In genomic region chr9:127083133-127083532, GRCh38 we compare ENCODE assay signal across 22 cellular contexts. TPM values are rescaled to one million over a fixed set of nuclear protein-coding genes. Genes with fewer than 3 reads are reported as not detected.
DNase-seq lines count a peak whose midpoint lies in the region; ATAC-seq and TF ChIP-seq lines count a peak whose summit lies in the region.
"Had no signal": no experiment of that assay in that cellular context is flagged by ENCODE, and none has a peak within 500 bp of the region (broad histone marks: within the 10 kb centered on the region; RNA-seq: fewer than 3 reads in every experiment).

No MANE protein-coding gene starts in this region.

- no peaks in the 10 kb centered on the region for H3K36me3 Mint-ChIP-seq in CD4-positive, alpha-beta T cell (ENCODE audit: low read depth)
- peaks cover 4% of the 10 kb centered on the region; the same call in 1 of the 2 replicates for H3K36me3 Mint-ChIP-seq in WTC11

- H3K4me3 Mint-ChIP-seq in CD4-positive, alpha-beta T cell: no peak overlapping the region
- no peak overlapping the region for H3K4me3 Mint-ChIP-seq in WTC11
- H3K4me3 Mint-ChIP-seq: CD8-positive, alpha-beta T cell; GM23338 had no signal

- ATAC-seq in Right ventricle myocardium superior (ENCODE audit: poor library complexity): peak; percentile 76
- no peak for ATAC-seq in left lobe of liver
- no peak for ATAC-seq in GM21529 (IDR thresholded peaks at IDR 0.05; ENCODE audit: unreplicated experiment)
- no peak for ATAC-seq in CD4-positive, alpha-beta T cell (ENCODE audit: poor library complexity)
- no peak for ATAC-seq in WTC11
- ATAC-seq: A549; CD8-positive, alpha-beta T cell; GM23338; SK-N-SH treated with all-trans-retinoic acid at 6 μM for 48 hours had no signal

- H3K36me3 ChIP-seq in right atrium auricular region: peaks cover 10% of the 10 kb centered on the region

- DNase-seq in Right ventricle myocardium superior (no peak), right atrium auricular region (ENCODE audit: low spot score) (no peak), cerebellar cortex (ENCODE audit: low spot score) (peak; percentile 92), left lobe of liver (ENCODE audit: low spot score) (peak; percentile 18), WTC11 (ENCODE audit: low spot score) (no peak), DMS53 treated with DMSO at 0.1 percent for 48 hours (lab: John Stamatoyannopoulos, UW; ENCODE audit: unreplicated experiment) (no peak)
- DNase-seq in CD4-positive, alpha-beta T cell: no peak
- DNase-seq: CD8-positive, alpha-beta T cell; DND-41; HCEC 1CT; MM.1S; NCI-H1092 treated with DMSO at 0.1 percent for 48 hours; NCI-H146; NCI-H2081 treated with DMSO at 0.1 percent for 48 hours; NCI-H510A treated with DMSO at 0.1 percent for 48 hours; NCI-H82; SIG-M5 had no signal

- H3K4me1 Mint-ChIP-seq in CD4-positive, alpha-beta T cell (ENCODE audit: low read depth): peaks cover 7% of the 10 kb centered on the region
- peaks cover 4% of the 10 kb centered on the region for H3K4me1 Mint-ChIP-seq in WTC11

- POLR2A ChIA-PET in CD4-positive, alpha-beta T cell (lab: Charles Lee): interaction anchor here (0.6 kb wide), 1 partner anchor 622 kb away, joined by 3 read pairs; no protein-coding TSS in a partner anchor
- POLR2A ChIA-PET in WTC11 (lab: Charles Lee): no interaction called here

- no peak overlapping the region for H3K27ac Mint-ChIP-seq in CD4-positive, alpha-beta T cell
- H3K27ac Mint-ChIP-seq in WTC11: no peak overlapping the region
- H3K27ac Mint-ChIP-seq: CD8-positive, alpha-beta T cell; GM23338 had no signal

- H3K27me3 ChIP-seq in right atrium auricular region: no peaks in the 10 kb centered on the region
- H3K27me3 ChIP-seq in CD4-positive, alpha-beta T cell (ENCODE audit: control insufficient read depth, insufficient read depth, low read length): no peaks in the 10 kb centered on the region
- H3K27me3 ChIP-seq: BLaER1 had no signal

- no peaks in the 10 kb centered on the region for H3K9me3 Mint-ChIP-seq in CD4-positive, alpha-beta T cell
- H3K9me3 Mint-ChIP-seq in WTC11: peaks cover 5% of the 10 kb centered on the region
- H3K9me3 Mint-ChIP-seq: CD8-positive, alpha-beta T cell; GM23338 had no signal

- peaks cover 17% of the 10 kb centered on the region for H3K27me3 Mint-ChIP-seq in CD4-positive, alpha-beta T cell
- no peaks in the 10 kb centered on the region for H3K27me3 Mint-ChIP-seq in WTC11 (ENCODE audit: low read depth)

- H3K4me1 ChIP-seq in right atrium auricular region: peaks cover 0 to 22% of the 10 kb centered on the region in 2 donors
- H3K4me1 ChIP-seq: A549, BLaER1 had no signal

- TF ChIP-seq CTCF in right atrium auricular region (IDR thresholded peaks at IDR 0.05) (no peak), WTC11 (IDR thresholded peaks at IDR 0.05) (no peak)
- TF ChIP-seq CTCF in CD4-positive, alpha-beta T cell (IDR thresholded peaks at IDR 0.05): no peak

- no peak overlapping the region for H3K27ac ChIP-seq in right atrium auricular region
- no peak overlapping the region for H3K27ac ChIP-seq in CD4-positive, alpha-beta T cell (ENCODE audit: low read depth, low read length)
- H3K27ac ChIP-seq: A549, BLaER1 had no signal

- H3K9me3 ChIP-seq in right atrium auricular region: no peaks in the 10 kb centered on the region
- no peaks in the 10 kb centered on the region for H3K9me3 ChIP-seq in CD4-positive, alpha-beta T cell (ENCODE audit: control insufficient read depth, low read length)
- H3K9me3 ChIP-seq: A549, BLaER1 had no signal

- intact Hi-C loops in Right ventricle myocardium superior (cut with DNase I): no loop called here
- intact Hi-C loops in CD4-positive, alpha-beta T cell (cut with DNase I, micrococcal nuclease): no loop called here

- no peak overlapping the region for H3K4me3 ChIP-seq in right atrium auricular region
- H3K4me3 ChIP-seq: A549, BLaER1, GM23338 had no signal

- CTCF ChIA-PET in CD4-positive, alpha-beta T cell (lab: Charles Lee): no interaction called here
- CTCF ChIA-PET in WTC11 (lab: Charles Lee): no interaction called here

TF ChIP-seq in WTC11, 78 proteins besides CTCF, POLR2A, EP300 and RAD21 (continues in another document):
- no peak for TF ChIP-seq ZNF512 (CRISPR knock-in tag; IDR thresholded peaks at IDR 0.05; ENCODE audit: borderline replicate concordance)
- no peak for TF ChIP-seq FOXK1 (CRISPR knock-in tag; IDR thresholded peaks at IDR 0.05)
- TF ChIP-seq ZNF532 (CRISPR knock-in tag; IDR thresholded peaks at IDR 0.05; ENCODE audit: borderline replicate concordance): no peak
- TF ChIP-seq PRRX2 (CRISPR knock-in tag; IDR thresholded peaks at IDR 0.05): no peak
- no peak for TF ChIP-seq MYBL2 (CRISPR knock-in tag; IDR thresholded peaks at IDR 0.05)
- no peak for TF ChIP-seq TCF7 (CRISPR knock-in tag; IDR thresholded peaks at IDR 0.05; ENCODE audit: low read depth)
- TF ChIP-seq SOX15 (CRISPR knock-in tag; IDR thresholded peaks at IDR 0.05): no peak
- TF ChIP-seq E2F1 (CRISPR knock-in tag; IDR thresholded peaks at IDR 0.05): no peak
- TF ChIP-seq STAT6 (CRISPR knock-in tag; conservative IDR thresholded peaks at IDR 0.05; ENCODE audit: low read depth): no peak

RNA-seq across cellular contexts. Expression of gene ANGPTL2, which starts 39.3 kb away (rescaled TPM):
- total RNA-seq in Right ventricle myocardium superior (32.6 TPM), right atrium auricular region (10 to 100 TPM; 42.8 to 55.8 TPM), left lobe of liver (2.8 TPM), WTC11 (2021) (4.5 to 6.7 TPM (median 6.3 TPM) in 3 replicates)
- total RNA-seq in CD4-positive, alpha-beta T cell: not detected
- total RNA-seq: CD8-positive, alpha-beta T cell had no signal

Comparison
In these comparisons a context has a peak if more than half of its experiments do, and no peak if none do; other contexts are left out.
1. DNase-seq: peak in cerebellar cortex (single experiment) and left lobe of liver (single experiment); none in Right ventricle myocardium superior (single experiment), right atrium auricular region (single experiment), CD4-positive, alpha-beta T cell (0 of 10), WTC11 (single experiment) and DMS53 treated with DMSO at 0.1 percent for 48 hours (single experiment).